In genomic region chr2:165791811-165792454, GRCh38 we compare ENCODE assay signal across 1 cellular context.
TF ChIP-seq lines count a peak whose summit lies in the region.

No MANE protein-coding gene starts in this region.

TF ChIP-seq in GM23338, 12 proteins besides CTCF, POLR2A, EP300 and RAD21 (continued from another document):
- TF ChIP-seq, protein P1, sequence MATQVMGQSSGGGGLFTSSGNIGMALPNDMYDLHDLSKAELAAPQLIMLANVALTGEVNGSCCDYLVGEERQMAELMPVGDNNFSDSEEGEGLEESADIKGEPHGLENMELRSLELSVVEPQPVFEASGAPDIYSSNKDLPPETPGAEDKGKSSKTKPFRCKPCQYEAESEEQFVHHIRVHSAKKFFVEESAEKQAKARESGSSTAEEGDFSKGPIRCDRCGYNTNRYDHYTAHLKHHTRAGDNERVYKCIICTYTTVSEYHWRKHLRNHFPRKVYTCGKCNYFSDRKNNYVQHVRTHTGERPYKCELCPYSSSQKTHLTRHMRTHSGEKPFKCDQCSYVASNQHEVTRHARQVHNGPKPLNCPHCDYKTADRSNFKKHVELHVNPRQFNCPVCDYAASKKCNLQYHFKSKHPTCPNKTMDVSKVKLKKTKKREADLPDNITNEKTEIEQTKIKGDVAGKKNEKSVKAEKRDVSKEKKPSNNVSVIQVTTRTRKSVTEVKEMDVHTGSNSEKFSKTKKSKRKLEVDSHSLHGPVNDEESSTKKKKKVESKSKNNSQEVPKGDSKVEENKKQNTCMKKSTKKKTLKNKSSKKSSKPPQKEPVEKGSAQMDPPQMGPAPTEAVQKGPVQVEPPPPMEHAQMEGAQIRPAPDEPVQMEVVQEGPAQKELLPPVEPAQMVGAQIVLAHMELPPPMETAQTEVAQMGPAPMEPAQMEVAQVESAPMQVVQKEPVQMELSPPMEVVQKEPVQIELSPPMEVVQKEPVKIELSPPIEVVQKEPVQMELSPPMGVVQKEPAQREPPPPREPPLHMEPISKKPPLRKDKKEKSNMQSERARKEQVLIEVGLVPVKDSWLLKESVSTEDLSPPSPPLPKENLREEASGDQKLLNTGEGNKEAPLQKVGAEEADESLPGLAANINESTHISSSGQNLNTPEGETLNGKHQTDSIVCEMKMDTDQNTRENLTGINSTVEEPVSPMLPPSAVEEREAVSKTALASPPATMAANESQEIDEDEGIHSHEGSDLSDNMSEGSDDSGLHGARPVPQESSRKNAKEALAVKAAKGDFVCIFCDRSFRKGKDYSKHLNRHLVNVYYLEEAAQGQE (IDR thresholded peaks at IDR 0.05; ENCODE audit: unreplicated experiment), result no peak
